Comparison of ENCODE assay signal across 1 cellular context in the genomic region with DNA sequence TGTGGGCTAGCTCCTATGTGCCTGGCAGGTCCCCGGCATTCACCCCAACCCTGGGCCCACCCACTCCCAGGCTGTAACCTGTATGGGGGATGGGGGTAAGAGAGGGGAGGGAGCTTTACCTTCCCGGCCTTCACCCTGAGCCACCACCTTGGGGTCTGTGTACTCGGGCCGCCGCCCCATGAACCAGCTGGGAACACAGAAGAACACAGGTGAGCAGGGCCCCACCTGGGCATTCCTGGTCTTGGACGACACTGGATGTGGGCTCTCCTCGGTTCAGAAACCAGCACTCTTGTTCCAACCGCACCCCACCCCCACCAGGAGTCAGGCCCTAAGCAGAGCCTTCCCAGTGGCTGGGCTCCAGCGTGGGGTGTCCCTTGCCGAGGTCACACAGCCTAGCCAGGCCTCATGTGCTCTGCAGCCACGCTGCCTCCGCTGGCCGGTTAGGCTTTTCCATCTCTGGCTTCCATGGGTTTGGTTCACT.
TF ChIP-seq lines count a peak whose summit lies in the region.

No MANE protein-coding gene starts in this region.

TF ChIP-seq in GM23338, 12 proteins besides CTCF, POLR2A, EP300 and RAD21:
- no peak for TF ChIP-seq POLR2AphosphoS5 (IDR thresholded peaks at IDR 0.05; ENCODE audit: low read depth)
- TF ChIP-seq EZH2phosphoT487 (IDR thresholded peaks at IDR 0.05; ENCODE audit: unreplicated experiment) = no peak
- TF ChIP-seq, protein P1, sequence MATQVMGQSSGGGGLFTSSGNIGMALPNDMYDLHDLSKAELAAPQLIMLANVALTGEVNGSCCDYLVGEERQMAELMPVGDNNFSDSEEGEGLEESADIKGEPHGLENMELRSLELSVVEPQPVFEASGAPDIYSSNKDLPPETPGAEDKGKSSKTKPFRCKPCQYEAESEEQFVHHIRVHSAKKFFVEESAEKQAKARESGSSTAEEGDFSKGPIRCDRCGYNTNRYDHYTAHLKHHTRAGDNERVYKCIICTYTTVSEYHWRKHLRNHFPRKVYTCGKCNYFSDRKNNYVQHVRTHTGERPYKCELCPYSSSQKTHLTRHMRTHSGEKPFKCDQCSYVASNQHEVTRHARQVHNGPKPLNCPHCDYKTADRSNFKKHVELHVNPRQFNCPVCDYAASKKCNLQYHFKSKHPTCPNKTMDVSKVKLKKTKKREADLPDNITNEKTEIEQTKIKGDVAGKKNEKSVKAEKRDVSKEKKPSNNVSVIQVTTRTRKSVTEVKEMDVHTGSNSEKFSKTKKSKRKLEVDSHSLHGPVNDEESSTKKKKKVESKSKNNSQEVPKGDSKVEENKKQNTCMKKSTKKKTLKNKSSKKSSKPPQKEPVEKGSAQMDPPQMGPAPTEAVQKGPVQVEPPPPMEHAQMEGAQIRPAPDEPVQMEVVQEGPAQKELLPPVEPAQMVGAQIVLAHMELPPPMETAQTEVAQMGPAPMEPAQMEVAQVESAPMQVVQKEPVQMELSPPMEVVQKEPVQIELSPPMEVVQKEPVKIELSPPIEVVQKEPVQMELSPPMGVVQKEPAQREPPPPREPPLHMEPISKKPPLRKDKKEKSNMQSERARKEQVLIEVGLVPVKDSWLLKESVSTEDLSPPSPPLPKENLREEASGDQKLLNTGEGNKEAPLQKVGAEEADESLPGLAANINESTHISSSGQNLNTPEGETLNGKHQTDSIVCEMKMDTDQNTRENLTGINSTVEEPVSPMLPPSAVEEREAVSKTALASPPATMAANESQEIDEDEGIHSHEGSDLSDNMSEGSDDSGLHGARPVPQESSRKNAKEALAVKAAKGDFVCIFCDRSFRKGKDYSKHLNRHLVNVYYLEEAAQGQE (IDR thresholded peaks at IDR 0.05; ENCODE audit: unreplicated experiment) = no peak
- TF ChIP-seq, protein P2, sequence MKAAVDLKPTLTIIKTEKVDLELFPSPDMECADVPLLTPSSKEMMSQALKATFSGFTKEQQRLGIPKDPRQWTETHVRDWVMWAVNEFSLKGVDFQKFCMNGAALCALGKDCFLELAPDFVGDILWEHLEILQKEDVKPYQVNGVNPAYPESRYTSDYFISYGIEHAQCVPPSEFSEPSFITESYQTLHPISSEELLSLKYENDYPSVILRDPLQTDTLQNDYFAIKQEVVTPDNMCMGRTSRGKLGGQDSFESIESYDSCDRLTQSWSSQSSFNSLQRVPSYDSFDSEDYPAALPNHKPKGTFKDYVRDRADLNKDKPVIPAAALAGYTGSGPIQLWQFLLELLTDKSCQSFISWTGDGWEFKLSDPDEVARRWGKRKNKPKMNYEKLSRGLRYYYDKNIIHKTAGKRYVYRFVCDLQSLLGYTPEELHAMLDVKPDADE (IDR thresholded peaks at IDR 0.05) = no peak
- TF ChIP-seq, protein P3, sequence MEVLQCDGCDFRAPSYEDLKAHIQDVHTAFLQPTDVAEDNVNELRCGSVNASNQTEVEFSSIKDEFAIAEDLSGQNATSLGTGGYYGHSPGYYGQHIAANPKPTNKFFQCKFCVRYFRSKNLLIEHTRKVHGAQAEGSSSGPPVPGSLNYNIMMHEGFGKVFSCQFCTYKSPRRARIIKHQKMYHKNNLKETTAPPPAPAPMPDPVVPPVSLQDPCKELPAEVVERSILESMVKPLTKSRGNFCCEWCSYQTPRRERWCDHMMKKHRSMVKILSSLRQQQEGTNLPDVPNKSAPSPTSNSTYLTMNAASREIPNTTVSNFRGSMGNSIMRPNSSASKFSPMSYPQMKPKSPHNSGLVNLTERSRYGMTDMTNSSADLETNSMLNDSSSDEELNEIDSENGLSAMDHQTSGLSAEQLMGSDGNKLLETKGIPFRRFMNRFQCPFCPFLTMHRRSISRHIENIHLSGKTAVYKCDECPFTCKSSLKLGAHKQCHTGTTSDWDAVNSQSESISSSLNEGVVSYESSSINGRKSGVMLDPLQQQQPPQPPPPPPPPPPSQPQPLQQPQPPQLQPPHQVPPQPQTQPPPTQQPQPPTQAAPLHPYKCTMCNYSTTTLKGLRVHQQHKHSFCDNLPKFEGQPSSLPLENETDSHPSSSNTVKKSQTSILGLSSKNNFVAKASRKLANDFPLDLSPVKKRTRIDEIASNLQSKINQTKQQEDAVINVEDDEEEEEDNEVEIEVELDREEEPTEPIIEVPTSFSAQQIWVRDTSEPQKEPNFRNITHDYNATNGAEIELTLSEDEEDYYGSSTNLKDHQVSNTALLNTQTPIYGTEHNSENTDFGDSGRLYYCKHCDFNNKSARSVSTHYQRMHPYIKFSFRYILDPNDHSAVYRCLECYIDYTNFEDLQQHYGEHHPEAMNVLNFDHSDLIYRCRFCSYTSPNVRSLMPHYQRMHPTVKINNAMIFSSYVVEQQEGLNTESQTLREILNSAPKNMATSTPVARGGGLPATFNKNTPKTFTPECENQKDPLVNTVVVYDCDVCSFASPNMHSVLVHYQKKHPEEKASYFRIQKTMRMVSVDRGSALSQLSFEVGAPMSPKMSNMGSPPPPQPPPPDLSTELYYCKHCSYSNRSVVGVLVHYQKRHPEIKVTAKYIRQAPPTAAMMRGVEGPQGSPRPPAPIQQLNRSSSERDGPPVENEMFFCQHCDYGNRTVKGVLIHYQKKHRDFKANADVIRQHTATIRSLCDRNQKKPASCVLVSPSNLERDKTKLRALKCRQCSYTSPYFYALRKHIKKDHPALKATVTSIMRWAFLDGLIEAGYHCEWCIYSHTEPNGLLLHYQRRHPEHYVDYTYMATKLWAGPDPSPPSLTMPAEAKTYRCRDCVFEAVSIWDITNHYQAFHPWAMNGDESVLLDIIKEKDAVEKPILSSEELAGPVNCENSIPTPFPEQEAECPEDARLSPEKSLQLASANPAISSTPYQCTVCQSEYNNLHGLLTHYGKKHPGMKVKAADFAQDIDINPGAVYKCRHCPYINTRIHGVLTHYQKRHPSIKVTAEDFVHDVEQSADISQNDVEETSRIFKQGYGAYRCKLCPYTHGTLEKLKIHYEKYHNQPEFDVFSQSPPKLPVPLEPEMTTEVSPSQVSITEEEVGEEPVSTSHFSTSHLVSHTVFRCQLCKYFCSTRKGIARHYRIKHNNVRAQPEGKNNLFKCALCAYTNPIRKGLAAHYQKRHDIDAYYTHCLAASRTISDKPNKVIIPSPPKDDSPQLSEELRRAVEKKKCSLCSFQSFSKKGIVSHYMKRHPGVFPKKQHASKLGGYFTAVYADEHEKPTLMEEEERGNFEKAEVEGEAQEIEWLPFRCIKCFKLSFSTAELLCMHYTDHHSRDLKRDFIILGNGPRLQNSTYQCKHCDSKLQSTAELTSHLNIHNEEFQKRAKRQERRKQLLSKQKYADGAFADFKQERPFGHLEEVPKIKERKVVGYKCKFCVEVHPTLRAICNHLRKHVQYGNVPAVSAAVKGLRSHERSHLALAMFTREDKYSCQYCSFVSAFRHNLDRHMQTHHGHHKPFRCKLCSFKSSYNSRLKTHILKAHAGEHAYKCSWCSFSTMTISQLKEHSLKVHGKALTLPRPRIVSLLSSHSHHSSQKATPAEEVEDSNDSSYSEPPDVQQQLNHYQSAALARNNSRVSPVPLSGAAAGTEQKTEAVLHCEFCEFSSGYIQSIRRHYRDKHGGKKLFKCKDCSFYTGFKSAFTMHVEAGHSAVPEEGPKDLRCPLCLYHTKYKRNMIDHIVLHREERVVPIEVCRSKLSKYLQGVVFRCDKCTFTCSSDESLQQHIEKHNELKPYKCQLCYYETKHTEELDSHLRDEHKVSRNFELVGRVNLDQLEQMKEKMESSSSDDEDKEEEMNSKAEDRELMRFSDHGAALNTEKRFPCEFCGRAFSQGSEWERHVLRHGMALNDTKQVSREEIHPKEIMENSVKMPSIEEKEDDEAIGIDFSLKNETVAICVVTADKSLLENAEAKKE (CRISPR knock-in tag; IDR thresholded peaks at IDR 0.05) = no peak
- TF ChIP-seq JUNB (IDR thresholded peaks at IDR 0.05; ENCODE audit: unreplicated experiment) = no peak
- TF ChIP-seq ZNF114 (CRISPR knock-in tag; IDR thresholded peaks at IDR 0.05) = no peak
- no peak for TF ChIP-seq CREB1 (CRISPR knock-in tag; IDR thresholded peaks at IDR 0.05; ENCODE audit: low read depth)
- TF ChIP-seq EZH2 (IDR thresholded peaks at IDR 0.05; ENCODE audit: low read depth, unreplicated experiment) = no peak
